In the genomic region with DNA sequence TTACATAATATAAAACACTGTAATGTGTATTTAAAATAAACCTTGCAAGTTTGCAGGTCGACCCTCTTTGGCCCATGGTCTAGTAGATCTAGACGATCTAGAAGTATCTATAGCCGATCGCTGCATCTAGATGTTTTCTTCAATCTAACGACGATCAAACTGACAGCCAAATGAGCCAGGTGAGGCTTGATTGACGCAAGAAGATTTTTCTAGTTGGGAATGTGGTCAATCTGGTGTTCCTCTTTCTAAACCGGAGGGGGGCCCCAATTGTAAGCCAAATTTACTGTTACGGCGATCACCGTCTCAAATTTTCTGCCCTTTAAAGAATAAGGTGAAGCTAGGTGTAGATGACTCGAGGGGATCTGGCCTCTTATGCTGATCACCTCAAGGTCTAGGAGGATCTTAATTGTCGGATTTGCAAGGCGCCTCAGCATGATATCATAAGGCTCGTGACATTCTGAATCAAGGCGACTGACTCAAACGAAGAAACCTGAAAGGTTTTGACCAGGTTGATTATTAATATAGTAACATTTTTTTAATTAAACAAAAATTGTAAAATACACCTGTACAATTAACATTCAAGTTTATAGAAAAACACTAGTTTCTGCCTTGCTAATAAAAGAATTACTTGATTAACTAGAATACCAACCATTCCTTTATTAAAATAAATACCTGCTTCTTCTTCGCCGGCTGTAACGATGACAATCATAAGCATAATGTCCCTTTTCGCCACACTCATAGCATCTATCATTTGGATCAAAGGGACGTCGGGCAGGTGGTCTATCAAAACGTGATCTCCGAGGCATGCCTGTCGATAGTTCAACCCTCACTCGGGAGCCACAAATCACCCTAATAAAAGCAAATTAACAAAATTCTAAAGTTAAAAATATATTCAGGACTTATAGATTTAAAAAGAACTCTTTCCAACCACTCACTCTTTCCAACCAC, we compare ENCODE assay signal across 9 cellular contexts. TPM values are rescaled to one million over a fixed set of nuclear protein-coding genes. Genes with fewer than 3 reads are reported as not detected.
DNase-seq lines count a peak whose midpoint lies in the region; ATAC-seq and TF ChIP-seq lines count a peak whose summit lies in the region.
"Had no signal": no experiment of that assay in that cellular context is flagged by ENCODE, and none has a peak within 500 bp of the region (broad histone marks: within the 10 kb centered on the region; RNA-seq: fewer than 3 reads in every experiment).

No MANE protein-coding gene starts in this region.

- peak overlapping the region; percentile 95 for H3K4me3 Mint-ChIP-seq in activated CD4-positive, alpha-beta memory T cell treated with anti-CD3 and anti-CD28 coated beads for 36 hours

- peak overlapping the region; percentile 100 for H3K27ac Mint-ChIP-seq in activated CD4-positive, alpha-beta memory T cell treated with anti-CD3 and anti-CD28 coated beads for 36 hours

- peaks cover 69% of the 10 kb centered on the region for H3K36me3 Mint-ChIP-seq in activated CD4-positive, alpha-beta memory T cell treated with anti-CD3 and anti-CD28 coated beads for 36 hours

- no peaks in the 10 kb centered on the region for H3K9me3 ChIP-seq in iPS-15b (ENCODE audit: control insufficient read depth, insufficient read depth, low read length)
- H3K9me3 ChIP-seq in stomach smooth muscle (ENCODE audit: control insufficient read depth in 2 of 2, low read length in 2 of 2): no peaks in the 10 kb centered on the region

- H3K27me3 ChIP-seq in iPS-15b (ENCODE audit: control insufficient read depth, insufficient read depth, low read length) (no peaks in the 10 kb centered on the region), stomach smooth muscle (ENCODE audit: control insufficient read depth in 1 of 2, insufficient read depth in 2 of 2, low read length in 2 of 2) (no peaks in the 10 kb centered on the region)

- TF ChIP-seq POLR2A in GM18505 (IDR thresholded peaks at IDR 0.05; ENCODE audit: borderline replicate concordance, extremely low read depth, insufficient read depth, insufficient read length): no peak

- H3K4me3 ChIP-seq in iPS-15b (ENCODE audit: low read depth, low read length) (peak overlapping the region; percentile 95), stomach smooth muscle (ENCODE audit: low read length in 2 of 2) (peak overlapping the region; percentile 96 to 99)

- CTCF ChIA-PET in activated CD4-positive, alpha-beta memory T cell treated with anti-CD3 and anti-CD28 coated beads for 36 hours (lab: Charles Lee): interaction anchor here (1.2 kb wide), 2 partner anchors 146 to 167 kb away, joined by 5 read pairs; no protein-coding TSS in a partner anchor

- H3K36me3 ChIP-seq in iPS-15b (ENCODE audit: control insufficient read depth, insufficient read depth, low read length) (peaks cover 45% of the 10 kb centered on the region), stomach smooth muscle (ENCODE audit: control insufficient read depth in 2 of 2, insufficient read depth in 2 of 2, low read length in 2 of 2) (peaks cover 35 to 48% of the 10 kb centered on the region in 2 donors)

- H3K4me1 ChIP-seq in iPS-15b (ENCODE audit: control insufficient read depth, insufficient read depth, low read length): peaks cover 13% of the 10 kb centered on the region
- peaks cover 17% of the 10 kb centered on the region for H3K4me1 ChIP-seq in stomach smooth muscle (ENCODE audit: control insufficient read depth, insufficient read depth, low read length)

- peak overlapping the region; percentile 99 for H3K9ac ChIP-seq in iPS-15b (ENCODE audit: low read depth, low read length)
- peak overlapping the region; percentile 73 to 99 for H3K9ac ChIP-seq in stomach smooth muscle (ENCODE audit: low read length in 2 of 2)

- POLR2A ChIA-PET in activated CD4-positive, alpha-beta memory T cell treated with anti-CD3 and anti-CD28 coated beads for 36 hours (lab: Charles Lee): interaction anchor here (1.0 to 14.5 kb wide), 6 partner anchors 24 to 372 kb away, joined by 3 to 483 read pairs (median 12); a partner anchor contains a TSS

- peak; percentile 26 for DNase-seq in activated CD4-positive, alpha-beta T cell treated with anti-CD3 and anti-CD28 coated beads for 48 hours
- no peak for DNase-seq in activated CD4-positive, alpha-beta T cell treated with anti-CD3 and anti-CD28 coated beads, Interleukin-2, amount 50 U/mL, for 48 hours
- DNase-seq in activated CD4-positive, alpha-beta memory T cell treated with anti-CD3 and anti-CD28 coated beads for 36 hours: peak; percentile 52
- DNase-seq in NOMO-1 treated with DMSO at 0.1 percent for 48 hours (lab: John Stamatoyannopoulos, UW; ENCODE audit: unreplicated experiment): no peak
- DNase-seq: NCI-H1417 treated with DMSO at 0.1 percent for 48 hours had no signal

- ATAC-seq in GM18505 (IDR thresholded peaks at IDR 0.05; ENCODE audit: unreplicated experiment) (no peak), HG02642 (IDR thresholded peaks at IDR 0.05; ENCODE audit: poor library complexity, unreplicated experiment) (no peak)

- intact Hi-C loops in activated CD4-positive, alpha-beta memory T cell treated with anti-CD3 and anti-CD28 coated beads for 36 hours (cut with micrococcal nuclease): no loop called here

- peaks cover 72% of the 10 kb centered on the region for H3K4me1 Mint-ChIP-seq in activated CD4-positive, alpha-beta memory T cell treated with anti-CD3 and anti-CD28 coated beads for 36 hours (ENCODE audit: low read depth)

- peaks cover 6% of the 10 kb centered on the region for H3K27me3 Mint-ChIP-seq in activated CD4-positive, alpha-beta memory T cell treated with anti-CD3 and anti-CD28 coated beads for 36 hours

- peaks cover 3% of the 10 kb centered on the region for H3K9me3 Mint-ChIP-seq in activated CD4-positive, alpha-beta memory T cell treated with anti-CD3 and anti-CD28 coated beads for 36 hours

- no peak overlapping the region for H3K27ac ChIP-seq in stomach smooth muscle (ENCODE audit: low read length)

RNA-seq across cellular contexts. Expression of a gene that starts 2.0 kb away (rescaled TPM):
- 100 to 1,000 TPM; 276 to 279 TPM for total RNA-seq in activated CD4-positive, alpha-beta memory T cell treated with anti-CD3 and anti-CD28 coated beads for 36 hours

RNA-seq across cellular contexts. Expression of a gene that starts 28.9 kb away (rescaled TPM):
- total RNA-seq in activated CD4-positive, alpha-beta memory T cell treated with anti-CD3 and anti-CD28 coated beads for 36 hours: 10 to 100 TPM; 24.9 to 26.0 TPM

Comparison
In these comparisons a context has a peak if more than half of its experiments do, and no peak if none do; other contexts are left out.
1. DNase-seq: peak in activated CD4-positive, alpha-beta T cell treated with anti-CD3 and anti-CD28 coated beads for 48 hours (single experiment) and activated CD4-positive, alpha-beta memory T cell treated with anti-CD3 and anti-CD28 coated beads for 36 hours (single experiment); none in activated CD4-positive, alpha-beta T cell treated with anti-CD3 and anti-CD28 coated beads, Interleukin-2, amount 50 U/mL, for 48 hours (0 of 2) and NOMO-1 treated with DMSO at 0.1 percent for 48 hours (single experiment).